In the genomic region with DNA sequence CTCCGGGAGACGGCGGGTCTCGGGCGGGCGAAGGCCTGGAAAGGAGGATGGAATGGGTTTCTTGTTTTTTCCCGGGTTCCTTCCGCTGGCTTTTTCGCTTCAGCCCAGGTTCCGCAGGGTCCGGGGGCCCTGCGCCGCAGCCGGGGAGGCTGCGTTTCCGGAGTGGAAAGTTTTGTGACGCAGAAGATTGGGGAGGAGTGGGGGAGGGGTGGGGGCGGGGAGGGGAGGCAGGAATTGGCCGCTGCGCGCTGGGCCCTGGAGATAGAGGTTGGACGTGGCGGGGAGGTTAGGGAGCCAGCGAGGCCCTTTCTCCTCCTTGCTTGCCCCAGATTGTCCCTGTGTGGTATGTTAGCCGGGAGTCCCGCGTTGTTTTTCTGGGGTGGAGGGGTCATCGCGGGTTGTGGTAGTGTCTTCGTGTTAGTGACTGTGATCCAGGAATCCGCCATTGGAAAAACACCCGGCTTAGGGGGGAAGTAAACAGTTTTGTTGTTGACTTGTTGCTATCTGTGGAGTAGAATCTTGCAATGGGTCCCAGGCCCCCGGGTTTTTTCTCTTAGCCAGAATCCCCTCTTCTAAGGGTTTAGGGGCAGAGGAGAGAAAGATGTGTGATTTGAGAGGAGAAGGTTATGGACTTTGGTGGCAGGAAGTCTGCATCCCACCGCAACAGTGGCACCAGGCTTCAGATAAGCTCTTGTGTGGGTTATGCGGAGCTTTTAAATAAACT, we compare ENCODE assay signal across 8 cellular contexts. TPM values are rescaled to one million over a fixed set of nuclear protein-coding genes. Genes with fewer than 3 reads are reported as not detected.
A peak's percentile ranks its signal among the peaks of the same experiment; 100 is the strongest.
DNase-seq lines count a peak whose midpoint lies in the region; FAIRE-seq and TF ChIP-seq lines count a peak whose summit lies in the region.

No MANE protein-coding gene starts in this region.

- no peak for FAIRE-seq in urothelium cell line (lab: Jason Lieb, UNC)

- peaks cover 18% of the 10 kb centered on the region for H3K4me1 ChIP-seq in cardiac muscle cell (ENCODE audit: low read depth)

- peak overlapping the region; percentile 95 for H3K4me3 Mint-ChIP-seq in HFFc6
- peak overlapping the region; percentile 99 for H3K4me3 Mint-ChIP-seq in activated naive CD4-positive, alpha-beta T cell treated with anti-CD3 and anti-CD28 coated beads, Interleukin-2, amount 50 U/mL, for 24 hours

- intact Hi-C loops in posterior vena cava (cut with DNase I) = no loop called here

- H3K36me3 ChIP-seq in cardiac muscle cell = peaks cover 4% of the 10 kb centered on the region

- H3K27ac ChIP-seq in cardiac muscle cell = peak overlapping the region; percentile 99

- H3K4me1 Mint-ChIP-seq in HFFc6 (ENCODE audit: low read depth) = peaks cover 43% of the 10 kb centered on the region
- H3K4me1 Mint-ChIP-seq in activated naive CD4-positive, alpha-beta T cell treated with anti-CD3 and anti-CD28 coated beads, Interleukin-2, amount 50 U/mL, for 24 hours = peaks cover 32% of the 10 kb centered on the region

- DNase-seq in ELF-1 (ENCODE audit: low read depth, low spot score) = peak; percentile 57
- DNase-seq in HFFc6 = peak; percentile 35
- DNase-seq in RPMI8226 = peak; percentile 68
- DNase-seq in cardiac muscle cell (ENCODE audit: low read depth in 1 of 2, low spot score in 1 of 2) = peak in 1 of 2 donors; percentile 73
- peak; percentile 90 for DNase-seq in posterior vena cava (ENCODE audit: low spot score)
- DNase-seq in urothelium cell line (ENCODE audit: low spot score) = peak; percentile 43
- no peak for DNase-seq in NCI-H1694 (lab: John Stamatoyannopoulos, UW)

- H3K36me3 Mint-ChIP-seq in HFFc6 (ENCODE audit: low read depth) = peaks cover 41% of the 10 kb centered on the region
- peaks cover 17% of the 10 kb centered on the region for H3K36me3 Mint-ChIP-seq in activated naive CD4-positive, alpha-beta T cell treated with anti-CD3 and anti-CD28 coated beads, Interleukin-2, amount 50 U/mL, for 24 hours

- TF ChIP-seq CTCF in HFFc6 (IDR thresholded peaks at IDR 0.05) (no peak), cardiac muscle cell (IDR thresholded peaks at IDR 0.05; ENCODE audit: low read depth, low read length) (no peak)

- H3K27ac Mint-ChIP-seq in HFFc6 = peak overlapping the region; percentile 100
- H3K27ac Mint-ChIP-seq in activated naive CD4-positive, alpha-beta T cell treated with anti-CD3 and anti-CD28 coated beads, Interleukin-2, amount 50 U/mL, for 24 hours = peak overlapping the region; percentile 100

- H3K4me3 ChIP-seq in cardiac muscle cell = peak overlapping the region; percentile 59

- H3K9me3 ChIP-seq in cardiac muscle cell (ENCODE audit: low read depth) = no peaks in the 10 kb centered on the region

- peaks cover 13% of the 10 kb centered on the region for H3K27me3 Mint-ChIP-seq in HFFc6 (ENCODE audit: insufficient read depth)
- no peaks in the 10 kb centered on the region for H3K27me3 Mint-ChIP-seq in activated naive CD4-positive, alpha-beta T cell treated with anti-CD3 and anti-CD28 coated beads, Interleukin-2, amount 50 U/mL, for 24 hours

- no peaks in the 10 kb centered on the region for H3K27me3 ChIP-seq in cardiac muscle cell

- H3K9me3 Mint-ChIP-seq in HFFc6 = peaks cover 5% of the 10 kb centered on the region; the same call in 1 of the 2 replicates
- no peaks in the 10 kb centered on the region for H3K9me3 Mint-ChIP-seq in activated naive CD4-positive, alpha-beta T cell treated with anti-CD3 and anti-CD28 coated beads, Interleukin-2, amount 50 U/mL, for 24 hours

RNA-seq across cellular contexts. Expression of gene DDX3X, which starts 1.1 kb away (rescaled TPM):
- total RNA-seq in HFFc6 (2021; fragmentation: NEBNext Ultra II Directional; extraction: Animal tissue kit (Norgen Biotek cat#: 25700)) = 100 to 1,000 TPM; 186 to 228 (median 213) TPM
- 140 and 161 TPM in 2 replicates for total RNA-seq in cardiac muscle cell
- polyA plus RNA-seq in cardiac muscle cell = 79.4 and 95.5 TPM in 2 replicates
- 100 to 1,000 TPM; 251 to 310 TPM for total RNA-seq in posterior vena cava
